8 cellular contexts compared by ENCODE assay signal in the genomic region with DNA sequence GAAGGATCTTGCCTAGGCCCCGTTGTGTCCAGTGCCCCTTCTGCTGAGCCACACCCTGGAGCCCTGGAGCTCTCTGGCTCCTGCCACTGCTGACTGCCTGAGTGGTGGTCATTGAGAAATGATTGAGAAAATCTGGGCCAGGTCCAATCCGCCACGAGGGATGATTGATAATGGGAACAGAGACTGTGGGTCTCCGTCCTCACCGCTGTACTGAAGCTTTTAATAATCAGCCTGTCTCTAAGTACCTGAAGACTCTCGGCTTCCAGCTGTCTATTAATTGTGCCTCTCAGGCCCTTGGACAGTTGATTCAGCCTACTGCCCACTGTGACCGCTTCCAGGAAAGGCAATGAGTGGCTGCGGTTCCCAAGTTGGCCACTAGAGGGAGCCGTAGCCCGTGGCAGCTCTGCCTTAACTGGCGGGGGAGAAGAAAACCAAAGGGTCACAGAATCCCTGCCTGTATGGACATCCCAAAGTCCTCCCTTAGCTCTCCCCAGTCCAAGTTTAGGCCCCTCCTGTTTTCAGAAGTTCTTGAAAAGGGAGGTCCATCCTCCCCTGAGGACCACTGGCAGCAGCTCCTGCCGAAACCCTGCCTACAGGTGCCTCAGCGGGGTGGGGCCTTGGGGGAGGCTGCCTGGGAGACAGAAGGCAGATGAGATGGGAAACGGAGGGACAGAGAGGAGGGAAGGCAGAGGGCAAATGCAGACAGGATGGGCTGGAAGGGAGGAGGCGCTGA.
DNase-seq lines count a peak whose midpoint lies in the region; ATAC-seq and TF ChIP-seq lines count a peak whose summit lies in the region.

No MANE protein-coding gene starts in this region.

- WGBS in gastroesophageal sphincter (ENCODE audit: low coverage in 1 of 2), 2 donors, result 8 to 24% methylated on average over 2 to 5 of the region's 15 CpGs

- H3K4me3 ChIP-seq in GM12875 (ENCODE audit: low read depth, low read length) (no peak overlapping the region), gastroesophageal sphincter (peak overlapping the region in 1 of 2 donors; percentile 15)

- TF ChIP-seq EP300 in gastroesophageal sphincter (IDR thresholded peaks at IDR 0.05), result no peak

- TF ChIP-seq POLR2A in gastroesophageal sphincter (IDR thresholded peaks at IDR 0.05), result no peak

- ATAC-seq in gastroesophageal sphincter (peak; percentile 65), HG03280 (IDR thresholded peaks at IDR 0.05; ENCODE audit: unreplicated experiment) (no peak)

- H3K27ac ChIP-seq in gastroesophageal sphincter, result peak overlapping the region; percentile 6 to 72 (median 58)
- H3K27ac ChIP-seq in substantia nigra (ENCODE audit: low read depth, low read length, poor library complexity, severe bottlenecking), result no peak overlapping the region

- TF ChIP-seq CTCF in GM12875 (IDR thresholded peaks at IDR 0.05; ENCODE audit: borderline replicate concordance, insufficient read depth, low read depth, low read length) (peak; percentile 99), gastroesophageal sphincter (IDR thresholded peaks at IDR 0.05) (peak; percentile 96 to 100 (median 98))

- no peaks in the 10 kb centered on the region for H3K27me3 ChIP-seq in gastroesophageal sphincter

- DNase-seq in KG1 (lab: John Stamatoyannopoulos, UW), result peak; percentile 66
- DNase-seq in SHP77 treated with DMSO at 0.1 percent for 48 hours (lab: John Stamatoyannopoulos, UW), result peak; percentile 6
- DNase-seq in activated gamma-delta T cell treated with anti-CD3 and anti-CD28 coated beads, Interleukin-2, amount 50 U/mL, for 16 hours (ENCODE audit: low read depth), result peak; percentile 57
- DNase-seq in occipital lobe (lab: John Stamatoyannopoulos, UW), result peak; percentile 63
- peak in 43 of 49 donors; percentile 13 to 89 (median 68) for DNase-seq in substantia nigra (lab: John Stamatoyannopoulos, UW)

- no peaks in the 10 kb centered on the region for H3K9me3 ChIP-seq in gastroesophageal sphincter

- H3K4me1 ChIP-seq in gastroesophageal sphincter, result peaks cover 0 to 47% (median 0%) of the 10 kb centered on the region in 3 donors

- H3K36me3 ChIP-seq in gastroesophageal sphincter, result peaks cover 0 to 38% of the 10 kb centered on the region in 2 donors

Comparison
In these comparisons a context has a peak if more than half of its experiments do, and no peak if none do; other contexts are left out.
1. DNase-seq: peak in every context shown above with its lines; median percentile 68 in substantia nigra; 66 in KG1; 63 in occipital lobe; 57 in activated gamma-delta T cell treated with anti-CD3 and anti-CD28 coated beads, Interleukin-2, amount 50 U/mL, for 16 hours; 6 in SHP77 treated with DMSO at 0.1 percent for 48 hours.